In genomic region chr16:46885960-46886763, GRCh38 we compare ENCODE assay signal across 8 cellular contexts. TPM values are rescaled to one million over a fixed set of nuclear protein-coding genes. Genes with fewer than 3 reads are reported as not detected.
DNase-seq lines count a peak whose midpoint lies in the region; ATAC-seq, FAIRE-seq and TF ChIP-seq lines count a peak whose summit lies in the region.

No MANE protein-coding gene starts in this region.

- H4K8ac ChIP-seq in mesenchymal stem cell (ENCODE audit: low read length): no peak overlapping the region

- H3K27me3 ChIP-seq in HUES64 (ENCODE audit: insufficient read depth, low read length) (peaks cover 14% of the 10 kb centered on the region; the same call in 1 of the 2 replicates), bronchial epithelial cell (ENCODE audit: control insufficient read depth, insufficient read depth, low read length) (no peaks in the 10 kb centered on the region), mesenchymal stem cell (ENCODE audit: control insufficient read depth in 1 of 2, insufficient read depth in 1 of 2, low read length in 2 of 2) (peaks cover 6 to 18% of the 10 kb centered on the region in 2 experiments), spleen (replicated peaks in 1 of 7) (peaks cover 0 to 19% (median 0%) of the 10 kb centered on the region in 7 donors)

- no peak for ATAC-seq in A549

- peak overlapping the region; percentile 87; the same call in 1 of the 3 replicates for H3K4me2 ChIP-seq in A549
- peak overlapping the region; percentile 87 for H3K4me2 ChIP-seq in mesenchymal stem cell (ENCODE audit: low read length, poor library complexity, severe bottlenecking)

- TF ChIP-seq RAD21 in A549 (conservative IDR thresholded peaks at IDR 0.05 in 1 of 2, IDR thresholded peaks at IDR 0.05 in 1 of 2): no peak

- POLR2A ChIA-PET in A549 (lab: Yijun Ruan, JAX): no interaction called here

- H3K9ac ChIP-seq in HUES64 (ENCODE audit: low read depth, low read length) (peak overlapping the region; percentile 41; the same call in 1 of the 2 replicates), mesenchymal stem cell (ENCODE audit: low read length) (no peak overlapping the region)

- H3K23ac ChIP-seq in mesenchymal stem cell (ENCODE audit: low read length in 2 of 2): no peak overlapping the region

- CTCF ChIA-PET in A549 (lab: Yijun Ruan, JAX): interaction anchor here (0.6 to 7.4 kb wide), 9 partner anchors 14 to 44 kb away, joined by 3 to 47 read pairs (median 4); no protein-coding TSS in a partner anchor

- H2BK120ac ChIP-seq in mesenchymal stem cell (ENCODE audit: low read depth, low read length): no peak overlapping the region

- no peaks in the 10 kb centered on the region for H3K9me3 ChIP-seq in A549
- H3K9me3 ChIP-seq in HUES64 (ENCODE audit: insufficient read depth, low read depth, low read length): no peaks in the 10 kb centered on the region
- H3K9me3 ChIP-seq in mesenchymal stem cell (ENCODE audit: control insufficient read depth, low read length): no peaks in the 10 kb centered on the region
- H3K9me3 ChIP-seq in spleen: no peaks in the 10 kb centered on the region

- no peak overlapping the region for H2BK15ac ChIP-seq in mesenchymal stem cell (ENCODE audit: low read depth, poor library complexity, severe bottlenecking)

- H3K27ac ChIP-seq in A549: no peak overlapping the region
- H3K27ac ChIP-seq in HUES64 (ENCODE audit: low read depth, low read length): peak overlapping the region; percentile 15; the same call in 1 of the 2 replicates
- H3K27ac ChIP-seq in mesenchymal stem cell (ENCODE audit: low read length, poor library complexity, severe bottlenecking): peak overlapping the region; percentile 37
- no peak overlapping the region for H3K27ac ChIP-seq in spleen

- no peak overlapping the region for H2BK12ac ChIP-seq in mesenchymal stem cell (ENCODE audit: low read length in 2 of 2)

- H3K18ac ChIP-seq in mesenchymal stem cell (ENCODE audit: low read depth in 1 of 2, low read length in 2 of 2): no peak overlapping the region

- peaks cover 25% of the 10 kb centered on the region for H3K79me1 ChIP-seq in mesenchymal stem cell (replicated peaks; ENCODE audit: low read length, poor library complexity, severe bottlenecking)

- no peak overlapping the region for H3K14ac ChIP-seq in mesenchymal stem cell (ENCODE audit: low read length in 2 of 2)

- H3K4me1 ChIP-seq in A549 (peaks cover 18% of the 10 kb centered on the region; the same call in 2 of the 3 replicates), HUES64 (ENCODE audit: insufficient read depth, low read length) (peaks cover 30% of the 10 kb centered on the region), mesenchymal stem cell (ENCODE audit: control insufficient read depth, insufficient read depth, low read depth, low read length) (peaks cover 22% of the 10 kb centered on the region), spleen (peaks cover 8 to 24% (median 18%) of the 10 kb centered on the region in 6 donors)

- no peak overlapping the region for H2AK5ac ChIP-seq in mesenchymal stem cell (ENCODE audit: low read length, severe bottlenecking)

- no peak overlapping the region for H3K4ac ChIP-seq in mesenchymal stem cell (ENCODE audit: low read depth in 1 of 2, low read length in 2 of 2)

- H3K36me3 ChIP-seq in HUES64 (ENCODE audit: insufficient read depth, low read length): peaks cover 23% of the 10 kb centered on the region; the same call in 1 of the 2 replicates
- H3K36me3 ChIP-seq in bronchial epithelial cell (ENCODE audit: control insufficient read depth, insufficient read depth, low read length): peaks cover 22% of the 10 kb centered on the region
- peaks cover 6 to 8% of the 10 kb centered on the region in 2 experiments for H3K36me3 ChIP-seq in mesenchymal stem cell (ENCODE audit: control insufficient read depth in 1 of 2, insufficient read depth in 2 of 2, low read depth in 1 of 2, low read length in 2 of 2)
- H3K36me3 ChIP-seq in spleen: no peaks in the 10 kb centered on the region

- H2BK5ac ChIP-seq in mesenchymal stem cell (ENCODE audit: low read depth, low read length, poor library complexity, severe bottlenecking): no peak overlapping the region

- no peak overlapping the region for H4K91ac ChIP-seq in mesenchymal stem cell (ENCODE audit: low read length)

- H3K4me3 ChIP-seq in A549 (no peak overlapping the region), HUES64 (ENCODE audit: low read length) (peak overlapping the region; percentile 94), bronchial epithelial cell (ENCODE audit: low read depth, low read length) (peak overlapping the region; percentile 81), mesenchymal stem cell (ENCODE audit: insufficient read depth in 1 of 2, low read depth in 1 of 2, low read length in 2 of 2) (no peak overlapping the region), spleen (no peak overlapping the region)

- FAIRE-seq in A549 (lab: Jason Lieb, UNC) (no peak), bronchial epithelial cell (lab: Jason Lieb, UNC) (no peak)

- DNase-seq in A549 (ENCODE audit: low read depth in 1 of 2, low spot score in 1 of 2): no peak
- DNase-seq in bronchial epithelial cell (ENCODE audit: low read depth): peak; percentile 71
- DNase-seq in mesenchymal stem cell: peak; percentile 57
- DNase-seq in GM19238 (ENCODE audit: insufficient read length, low spot score): no peak
- DNase-seq in NCI-H1417 (lab: John Stamatoyannopoulos, UW): no peak
- DNase-seq in spleen: no peak
- no peak for DNase-seq in ureter (ENCODE audit: low spot score)

- no peak for TF ChIP-seq EP300 in A549 (IDR thresholded peaks at IDR 0.05)

- TF ChIP-seq POLR2A in A549 (IDR thresholded peaks at IDR 0.05; ENCODE audit: low read length) (no peak), spleen (IDR thresholded peaks at IDR 0.05) (no peak)

- H2AFZ ChIP-seq in mesenchymal stem cell (ENCODE audit: low read depth, low read length): no peak overlapping the region

- TF ChIP-seq CTCF in A549 (IDR thresholded peaks at IDR 0.05): no peak
- TF ChIP-seq CTCF in bronchial epithelial cell (IDR thresholded peaks at IDR 0.05; ENCODE audit: insufficient read depth, low read length, severe bottlenecking): no peak
- TF ChIP-seq CTCF in spleen (IDR thresholded peaks at IDR 0.05 in 8 of 11, conservative IDR thresholded peaks at IDR 0.05 in 3 of 11): no peak

- WGBS in A549 (ENCODE audit: missing lambda C conversion rate): 82% methylated on average over 10 of the region's 12 CpGs
- 50% methylated on average over 12 of the region's 12 CpGs for WGBS in HUES64
- WGBS in mesenchymal stem cell: 30% methylated on average over 12 of the region's 12 CpGs
- 83 to 95% (median 86%) methylated on average over 12 of the region's 12 CpGs for WGBS in spleen, 5 donors

- intact Hi-C loops in spleen (cut with DNase I; ENCODE audit: low total_unique reads): no loop called here

TF ChIP-seq in A549, 52 proteins besides CTCF, POLR2A, EP300 and RAD21:
- no peak for TF ChIP-seq MAFK (IDR thresholded peaks at IDR 0.05; ENCODE audit: partially characterized antibody)
- TF ChIP-seq NPAS2 (CRISPR knock-in tag; IDR thresholded peaks at IDR 0.05; ENCODE audit: borderline replicate concordance): no peak
- TF ChIP-seq FOXS1 (CRISPR knock-in tag; IDR thresholded peaks at IDR 0.05): no peak
- no peak for TF ChIP-seq ZFP36 (IDR thresholded peaks at IDR 0.05; ENCODE audit: borderline replicate concordance, partially characterized antibody)

RNA-seq across cellular contexts. Expression of gene GPT2, which starts 2.0 kb away (rescaled TPM):
- polyA plus RNA-seq in A549 (2011; rRNA removed) (14.4 and 15.3 TPM in 2 replicates), A549 (2017; fragmentation: RNase III; extraction: RNeasy Plus Mini Kit Qiagen cat#74134 plus additional on column Dnase treatment) (8.9 to 9.6 TPM (median 9.2 TPM) in 3 replicates), spleen (1 to 10 TPM; 4.6 to 6.0 (median 6.0) TPM)
- 17.4 and 19.3 TPM in 2 replicates for polyA plus RNA-seq in A549 (2012; cell fraction: cytosol; rRNA removed)
- polyA plus RNA-seq in A549 (2012; cell fraction: nucleus; rRNA removed): 17.5 and 25.7 TPM in 2 replicates
- polyA minus RNA-seq in A549 (2011; rRNA and poly(A)+ RNA removed): 35.2 and 35.7 TPM in 2 replicates
- polyA plus RNA-seq in HUES64 (2013, experiment 1 of 2): 27.2 TPM
- 28.5 TPM for polyA plus RNA-seq in HUES64 (2013, experiment 2 of 2)
- total RNA-seq in bronchial epithelial cell (41.3 and 48.0 TPM in 2 replicates), spleen (1 to 10 TPM; 3.1 to 9.2 (median 4.9) TPM), ureter (34.2 TPM)
- 6.0 TPM for polyA plus RNA-seq in mesenchymal stem cell (2013, experiment 1 of 2)
- 6.8 TPM for polyA plus RNA-seq in mesenchymal stem cell (2013, experiment 2 of 2)

RNA-seq across cellular contexts. Expression of gene C16orf87, which starts 55.2 kb away (rescaled TPM):
- polyA plus RNA-seq in A549 (2011; rRNA removed) (10.1 and 17.1 TPM in 2 replicates), A549 (2017; fragmentation: RNase III; extraction: RNeasy Plus Mini Kit Qiagen cat#74134 plus additional on column Dnase treatment) (10.0 to 10.8 TPM (median 10.3 TPM) in 3 replicates), spleen (1 to 10 TPM; 7.2 to 7.6 (median 7.3) TPM)
- 3.1 and 3.6 TPM in 2 replicates for polyA plus RNA-seq in A549 (2012; cell fraction: cytosol; rRNA removed)
- polyA plus RNA-seq in A549 (2012; cell fraction: nucleus; rRNA removed): 1.2 and 1.6 TPM in 2 replicates
- 4.7 and 5.4 TPM in 2 replicates for polyA minus RNA-seq in A549 (2011; rRNA and poly(A)+ RNA removed)
- polyA plus RNA-seq in HUES64 (2013, experiment 1 of 2): 14.6 TPM
- polyA plus RNA-seq in HUES64 (2013, experiment 2 of 2): 18.6 TPM
- total RNA-seq in bronchial epithelial cell (5.3 and 7.6 TPM in 2 replicates), spleen (10 to 100 TPM in 1 of 7 donors, 1 to 10 TPM in 6; 7.7 to 10.3 (median 8.9) TPM), ureter (9.4 TPM)
- polyA plus RNA-seq in mesenchymal stem cell (2013, experiment 1 of 2): 15.3 TPM
- polyA plus RNA-seq in mesenchymal stem cell (2013, experiment 2 of 2): 16.3 TPM

Comparison
In these comparisons a context has a peak if more than half of its experiments do, and no peak if none do; other contexts are left out.
1. DNase-seq: peak in bronchial epithelial cell (single experiment) and mesenchymal stem cell (single experiment); none in A549 (0 of 2), GM19238 (single experiment), NCI-H1417 (0 of 3), spleen (single experiment) and ureter (single experiment).
2. H3K27ac ChIP-seq: peak in HUES64 (single experiment) and mesenchymal stem cell (single experiment); none in A549 (0 of 2) and spleen (0 of 8).
3. H3K4me3 ChIP-seq: peak in HUES64 (single experiment) and bronchial epithelial cell (single experiment); none in A549 (single experiment), mesenchymal stem cell (0 of 2) and spleen (0 of 8).